ENCODE assay signal across 8 cellular contexts in the genomic region with DNA sequence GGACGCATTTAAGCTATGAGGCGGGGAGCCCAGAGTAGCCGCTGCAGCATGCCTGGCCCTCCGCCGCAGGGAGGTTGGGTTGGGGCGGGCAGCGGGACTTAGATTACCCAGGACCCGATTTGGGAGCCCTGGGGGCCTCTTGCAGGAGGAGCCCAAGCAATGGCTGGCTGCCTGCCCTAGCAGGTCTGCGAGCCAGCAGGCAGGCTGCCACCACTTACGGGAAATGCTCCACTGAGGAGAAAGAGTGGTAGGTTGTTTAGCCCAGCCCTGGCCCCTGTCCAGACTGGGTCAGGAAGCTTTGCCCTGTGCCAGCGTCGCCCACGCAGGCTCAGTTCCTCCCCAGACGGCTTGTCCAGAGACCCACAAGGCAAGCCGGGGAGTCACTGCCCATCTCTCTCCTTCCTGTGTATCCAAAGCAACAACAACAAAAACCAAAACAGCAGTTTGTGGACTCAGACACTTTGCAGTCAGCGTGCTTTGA. TPM values are rescaled to one million over a fixed set of nuclear protein-coding genes. Genes with fewer than 3 reads are reported as not detected.
DNase-seq lines count a peak whose midpoint lies in the region; ATAC-seq and TF ChIP-seq lines count a peak whose summit lies in the region.

No MANE protein-coding gene starts in this region.

- H3K9me3 ChIP-seq in Peyer's patch (no peaks in the 10 kb centered on the region), esophagus muscularis mucosa (no peaks in the 10 kb centered on the region)

- peaks cover 0 to 4% (median 4%) of the 10 kb centered on the region in 3 donors for H3K27me3 Mint-ChIP-seq in CD14-positive monocyte (ENCODE audit: low read depth in 3 of 3)

- TF ChIP-seq POLR2A in Peyer's patch (IDR thresholded peaks at IDR 0.05) (peak in 1 of 2 donors; percentile 21), esophagus muscularis mucosa (IDR thresholded peaks at IDR 0.05; ENCODE audit: low read depth) (no peak)

- H3K4me3 Mint-ChIP-seq in CD14-positive monocyte: peak overlapping the region; percentile 63 to 84

- H3K9me3 Mint-ChIP-seq in CD14-positive monocyte: peaks cover 0 to 2% (median 0%) of the 10 kb centered on the region in 7 donors
- H3K9me3 Mint-ChIP-seq in activated naive CD4-positive, alpha-beta T cell treated with anti-CD3 and anti-CD28 coated beads, Interleukin-2, amount 50 U/mL, for 72 hours: no peaks in the 10 kb centered on the region

- peak; percentile 70 for DNase-seq in CD14-positive monocyte (ENCODE audit: low spot score)
- peak; percentile 35 to 84 (median 81) for DNase-seq in Peyer's patch
- DNase-seq in esophagus muscularis mucosa (ENCODE audit: extremely low spot score): peak; percentile 95
- peak; percentile 89 for DNase-seq in myocyte (ENCODE audit: low read depth)
- no peak for DNase-seq in activated naive CD4-positive, alpha-beta T cell treated with anti-CD3 and anti-CD28 coated beads, Interleukin-2, amount 50 U/mL, for 72 hours (ENCODE audit: low spot score in 2 of 2)
- DNase-seq in NCI-H2171 (lab: John Stamatoyannopoulos, UW): no peak
- DNase-seq in COR-L47 (lab: John Stamatoyannopoulos, UW): no peak

- ATAC-seq in activated naive CD4-positive, alpha-beta T cell treated with anti-CD3 and anti-CD28 coated beads, Interleukin-2, amount 50 U/mL, for 72 hours: no peak
- ATAC-seq in HG02870 (IDR thresholded peaks at IDR 0.05; ENCODE audit: unreplicated experiment): no peak

- H3K4me3 ChIP-seq in Peyer's patch (peak overlapping the region in 2 of 4 donors; percentile 2 to 29), esophagus muscularis mucosa (peak overlapping the region; percentile 10 to 38 (median 21))

- H3K36me3 ChIP-seq in Peyer's patch (no peaks in the 10 kb centered on the region), esophagus muscularis mucosa (no peaks in the 10 kb centered on the region)

- WGBS in esophagus muscularis mucosa: 2% methylated on average over 8 of the region's 16 CpGs

- H3K4me1 ChIP-seq in Peyer's patch (peaks cover 0 to 30% (median 0%) of the 10 kb centered on the region in 4 donors), esophagus muscularis mucosa (peaks cover 35 to 42% (median 36%) of the 10 kb centered on the region in 4 donors)

- intact Hi-C loops in CD14-positive monocyte (cut with micrococcal nuclease): no loop called here
- intact Hi-C loops in esophagus muscularis mucosa (cut with DNase I): loop anchor here (5.0 kb wide), 1 partner anchor 88 kb away; no protein-coding TSS in a partner anchor

- TF ChIP-seq EP300 in esophagus muscularis mucosa (IDR thresholded peaks at IDR 0.05): peak; percentile 40

- H3K27me3 ChIP-seq in Peyer's patch (no peaks in the 10 kb centered on the region), esophagus muscularis mucosa (no peaks in the 10 kb centered on the region)

- no peaks in the 10 kb centered on the region for H3K36me3 Mint-ChIP-seq in CD14-positive monocyte
- no peaks in the 10 kb centered on the region for H3K36me3 Mint-ChIP-seq in activated naive CD4-positive, alpha-beta T cell treated with anti-CD3 and anti-CD28 coated beads, Interleukin-2, amount 50 U/mL, for 72 hours

- TF ChIP-seq CTCF in CD14-positive monocyte (IDR thresholded peaks at IDR 0.05) (no peak), Peyer's patch (IDR thresholded peaks at IDR 0.05) (no peak), esophagus muscularis mucosa (IDR thresholded peaks at IDR 0.05) (no peak)

- H3K27ac ChIP-seq in Peyer's patch: peak overlapping the region; percentile 60 to 92 (median 83)
- H3K27ac ChIP-seq in esophagus muscularis mucosa (replicated peaks in 1 of 4): peak overlapping the region; percentile 87 to 95 (median 88)

- H3K27ac Mint-ChIP-seq in CD14-positive monocyte: peak overlapping the region; percentile 35 to 92 (median 80)
- peak overlapping the region in 1 of 2 donors; percentile 79 for H3K27ac Mint-ChIP-seq in activated naive CD4-positive, alpha-beta T cell treated with anti-CD3 and anti-CD28 coated beads, Interleukin-2, amount 50 U/mL, for 72 hours

- H3K4me1 Mint-ChIP-seq in CD14-positive monocyte: peaks cover 39% of the 10 kb centered on the region

RNA-seq across cellular contexts. Expression of a gene that starts 10.3 kb away (rescaled TPM):
- polyA plus RNA-seq in CD14-positive monocyte: under 1 TPM; 0.06 to 0.17 TPM
- 1 to 10 TPM in 2 of 4 donors, not detected in 2; 1.1 to 3.3 TPM for total RNA-seq in Peyer's patch
- 1 to 10 TPM in 1 of 4 donors, under 1 TPM in 2, not detected in 1; 0.42 to 1.2 (median 0.80) TPM for total RNA-seq in esophagus muscularis mucosa
- total RNA-seq in myocyte: not detected in 2 replicates
- polyA plus RNA-seq in myocyte (2012): 0.16 TPM
- not detected for total RNA-seq in activated naive CD4-positive, alpha-beta T cell treated with anti-CD3 and anti-CD28 coated beads, Interleukin-2, amount 50 U/mL, for 72 hours

RNA-seq across cellular contexts. Expression of a gene that starts 48.1 kb away (rescaled TPM):
- polyA plus RNA-seq in CD14-positive monocyte: 10 to 100 TPM; 15.6 to 22.1 TPM
- total RNA-seq in Peyer's patch (100 to 1,000 TPM in 1 of 4 donors, 10 to 100 TPM in 3; 27.7 to 107 (median 60.9) TPM), esophagus muscularis mucosa (10 to 100 TPM in 1 of 4 donors, 1 to 10 TPM in 3; 6.8 to 11.2 (median 8.9) TPM), myocyte (under 0.01 and 0.03 TPM in 2 replicates)
- polyA plus RNA-seq in myocyte (2012): 1.0 TPM
- 1 to 10 TPM in 1 of 2 donors, under 1 TPM in 1; 0.52 to 2.3 TPM for total RNA-seq in activated naive CD4-positive, alpha-beta T cell treated with anti-CD3 and anti-CD28 coated beads, Interleukin-2, amount 50 U/mL, for 72 hours

Comparison
In these comparisons a context has a peak if more than half of its experiments do, and no peak if none do; other contexts are left out.
1. DNase-seq: peak in CD14-positive monocyte (single experiment), Peyer's patch (3 of 3), esophagus muscularis mucosa (single experiment) and myocyte (single experiment); none in activated naive CD4-positive, alpha-beta T cell treated with anti-CD3 and anti-CD28 coated beads, Interleukin-2, amount 50 U/mL, for 72 hours (0 of 2), NCI-H2171 (single experiment) and COR-L47 (single experiment).